ENCODE assay signal across 12 cellular contexts in the genomic region with DNA sequence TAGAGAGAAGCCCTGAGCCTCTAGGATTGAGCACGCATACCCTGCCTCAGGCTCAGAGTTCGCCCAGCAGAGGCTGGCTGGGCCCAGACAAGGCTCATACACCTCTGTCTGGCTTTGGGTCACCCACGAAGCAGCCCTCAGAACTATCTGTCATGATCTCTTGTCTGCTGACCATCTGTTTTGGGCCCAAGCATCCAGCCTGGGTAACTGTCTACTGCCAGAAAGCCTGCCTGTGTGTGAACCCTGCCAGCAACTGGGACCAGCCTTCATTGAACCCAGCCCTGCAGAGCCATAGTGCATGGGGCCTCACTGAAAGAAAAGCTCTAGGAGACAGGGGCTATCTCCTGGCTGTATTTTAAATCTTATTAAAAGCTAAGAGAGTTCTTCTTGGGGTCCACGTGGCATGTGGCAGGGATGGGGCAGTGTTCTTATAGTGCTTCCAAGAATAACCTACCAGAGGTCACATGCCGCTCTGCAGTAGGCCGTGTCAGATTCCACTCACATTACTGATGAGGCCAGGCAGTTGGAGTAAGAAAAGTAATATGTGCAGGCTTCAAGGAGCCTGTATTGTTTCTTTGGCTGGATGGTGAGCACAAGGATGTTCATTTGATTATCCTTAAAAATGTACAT. TPM values are rescaled to one million over a fixed set of nuclear protein-coding genes. Genes with fewer than 3 reads are reported as not detected.
DNase-seq lines count a peak whose midpoint lies in the region; ATAC-seq, FAIRE-seq and TF ChIP-seq lines count a peak whose summit lies in the region.
"Had no signal": no experiment of that assay in that cellular context is flagged by ENCODE, and none has a peak within 500 bp of the region (broad histone marks: within the 10 kb centered on the region; RNA-seq: fewer than 3 reads in every experiment).

No MANE protein-coding gene starts in this region.

- peaks cover 67% of the 10 kb centered on the region for H3K36me3 Mint-ChIP-seq in CD8-positive, alpha-beta T cell
- peaks cover 27% of the 10 kb centered on the region for H3K36me3 Mint-ChIP-seq in activated naive CD8-positive, alpha-beta T cell treated with anti-CD3 and anti-CD28 coated beads for 36 hours

- no peak overlapping the region for H3K4me3 ChIP-seq in CD8-positive, alpha-beta T cell (ENCODE audit: low read depth, low read length)
- H3K4me3 ChIP-seq in left ventricle myocardium inferior, result peak overlapping the region; percentile 53
- H3K4me3 ChIP-seq in sigmoid colon, result no peak overlapping the region

- peaks cover 74% of the 10 kb centered on the region for H3K4me1 Mint-ChIP-seq in CD8-positive, alpha-beta T cell (ENCODE audit: low read depth)
- peaks cover 59% of the 10 kb centered on the region for H3K4me1 Mint-ChIP-seq in activated naive CD8-positive, alpha-beta T cell treated with anti-CD3 and anti-CD28 coated beads for 36 hours

- H3K9me3 ChIP-seq in CD8-positive, alpha-beta T cell (ENCODE audit: low read length), result no peaks in the 10 kb centered on the region
- no peaks in the 10 kb centered on the region for H3K9me3 ChIP-seq in left ventricle myocardium inferior (replicated peaks)
- no peaks in the 10 kb centered on the region for H3K9me3 ChIP-seq in sigmoid colon

- intact Hi-C loops in CD8-positive, alpha-beta T cell (cut with DNase I, micrococcal nuclease), result loop anchor here in 1 of 2 experiments (2.0 kb wide), 1 partner anchor 48 kb away; no protein-coding TSS in a partner anchor
- intact Hi-C loops in left ventricle myocardium inferior (cut with micrococcal nuclease) (no loop called here), sigmoid colon (cut with DNase I) (no loop called here)

- H3K36me3 ChIP-seq in CD8-positive, alpha-beta T cell (ENCODE audit: insufficient read depth, low read length), result peaks cover 17% of the 10 kb centered on the region
- H3K36me3 ChIP-seq in left ventricle myocardium inferior, result peaks cover 55% of the 10 kb centered on the region
- peaks cover 7 to 44% (median 27%) of the 10 kb centered on the region in 4 donors for H3K36me3 ChIP-seq in sigmoid colon

- FAIRE-seq in D721Med (lab: Jason Lieb, UNC), result no peak
- FAIRE-seq: GM12891, urothelium cell line had no signal

- H3K27me3 Mint-ChIP-seq in CD8-positive, alpha-beta T cell (ENCODE audit: low read depth), result no peaks in the 10 kb centered on the region
- no peaks in the 10 kb centered on the region for H3K27me3 Mint-ChIP-seq in activated naive CD8-positive, alpha-beta T cell treated with anti-CD3 and anti-CD28 coated beads for 36 hours

- H3K27me3 ChIP-seq in CD8-positive, alpha-beta T cell (ENCODE audit: insufficient read depth, low read length), result no peaks in the 10 kb centered on the region
- H3K27me3 ChIP-seq in left ventricle myocardium inferior (ENCODE audit: low read depth) (no peaks in the 10 kb centered on the region), sigmoid colon (no peaks in the 10 kb centered on the region)

- TF ChIP-seq POLR2A in sigmoid colon (IDR thresholded peaks at IDR 0.05), result no peak

- no peak for DNase-seq in CD8-positive, alpha-beta T cell
- DNase-seq in activated naive CD8-positive, alpha-beta T cell treated with anti-CD3 and anti-CD28 coated beads for 36 hours, result no peak
- DNase-seq in left ventricle myocardium inferior (no peak), sigmoid colon (peak; percentile 53), NCI-H1417 treated with DMSO at 0.1 percent for 48 hours (lab: John Stamatoyannopoulos, UW) (no peak), D721Med (ENCODE audit: insufficient read length, low spot score) (no peak), hepatic stellate cell (ENCODE audit: low spot score) (no peak)
- DNase-seq: Karpas-422 had no signal

- no peaks in the 10 kb centered on the region for H3K9me3 Mint-ChIP-seq in CD8-positive, alpha-beta T cell
- H3K9me3 Mint-ChIP-seq in activated naive CD8-positive, alpha-beta T cell treated with anti-CD3 and anti-CD28 coated beads for 36 hours, result no peaks in the 10 kb centered on the region
- H3K9me3 Mint-ChIP-seq: activated naive CD4-positive, alpha-beta T cell treated with anti-CD3 and anti-CD28 coated beads, Interleukin-2, amount 50 U/mL, for 72 hours had no signal

- CTCF ChIA-PET in CD8-positive, alpha-beta T cell (lab: Charles Lee), result interaction anchor here (0.6 to 3.6 kb wide), 3 partner anchors 13 to 232 kb away, joined by 3 to 17 read pairs (median 5); a partner anchor contains a TSS

- H3K4me1 ChIP-seq in CD8-positive, alpha-beta T cell (ENCODE audit: insufficient read depth, low read length), result peaks cover 78% of the 10 kb centered on the region
- peaks cover 100% of the 10 kb centered on the region for H3K4me1 ChIP-seq in left ventricle myocardium inferior
- peaks cover 0 to 59% (median 51%) of the 10 kb centered on the region in 4 donors for H3K4me1 ChIP-seq in sigmoid colon

- no peak overlapping the region for H3K4me3 Mint-ChIP-seq in CD8-positive, alpha-beta T cell
- no peak overlapping the region for H3K4me3 Mint-ChIP-seq in activated naive CD8-positive, alpha-beta T cell treated with anti-CD3 and anti-CD28 coated beads for 36 hours

- 91 to 93% methylated on average over 6 of the region's 6 CpGs for WGBS in sigmoid colon, 2 donors

- POLR2A ChIA-PET in CD8-positive, alpha-beta T cell (lab: Charles Lee), result interaction anchor here (2.3 kb wide), 1 partner anchor 50 kb away, joined by 7 read pairs; a partner anchor contains a TSS

- TF ChIP-seq EP300 in sigmoid colon (IDR thresholded peaks at IDR 0.05), result no peak

- ATAC-seq in CD8-positive, alpha-beta T cell, result no peak
- ATAC-seq in HG02571 (IDR thresholded peaks at IDR 0.05; ENCODE audit: unreplicated experiment), result no peak
- ATAC-seq: activated naive CD4-positive, alpha-beta T cell treated with anti-CD3 and anti-CD28 coated beads, Interleukin-2, amount 50 U/mL, for 72 hours had no signal

- H3K27ac ChIP-seq in CD8-positive, alpha-beta T cell (ENCODE audit: low read depth, low read length), result no peak overlapping the region
- peak overlapping the region; percentile 96 for H3K27ac ChIP-seq in left ventricle myocardium inferior (replicated peaks)
- peak overlapping the region; percentile 76 to 83 (median 80) for H3K27ac ChIP-seq in sigmoid colon

- no peak for TF ChIP-seq CTCF in CD8-positive, alpha-beta T cell (IDR thresholded peaks at IDR 0.05)
- TF ChIP-seq CTCF in left ventricle myocardium inferior (IDR thresholded peaks at IDR 0.05; ENCODE audit: borderline replicate concordance) (no peak), sigmoid colon (IDR thresholded peaks at IDR 0.05) (no peak), D721Med (IDR thresholded peaks at IDR 0.05; ENCODE audit: insufficient read depth, missing control alignments) (no peak)

- peak overlapping the region; percentile 64 for H3K27ac Mint-ChIP-seq in CD8-positive, alpha-beta T cell
- H3K27ac Mint-ChIP-seq in activated naive CD8-positive, alpha-beta T cell treated with anti-CD3 and anti-CD28 coated beads for 36 hours, result peak overlapping the region; percentile 25

RNA-seq across cellular contexts. Expression of a gene that starts 7.3 kb away (rescaled TPM):
- total RNA-seq in CD8-positive, alpha-beta T cell, result 10 to 100 TPM; 44.7 to 49.6 TPM
- total RNA-seq in activated naive CD8-positive, alpha-beta T cell treated with anti-CD3 and anti-CD28 coated beads for 36 hours, result 10 to 100 TPM; 17.4 to 21.2 TPM
- total RNA-seq in left ventricle myocardium inferior, result 85.7 TPM
- total RNA-seq in sigmoid colon, result 10 to 100 TPM; 24.6 to 30.5 (median 27.9) TPM
- polyA plus RNA-seq in sigmoid colon, result 10 to 100 TPM; 10.8 to 40.1 (median 12.5) TPM

RNA-seq across cellular contexts. Expression of a gene that starts 7.5 kb away (rescaled TPM):
- total RNA-seq in CD8-positive, alpha-beta T cell, result 10 to 100 TPM; 51.9 to 58.0 TPM
- total RNA-seq in activated naive CD8-positive, alpha-beta T cell treated with anti-CD3 and anti-CD28 coated beads for 36 hours, result 10 to 100 TPM; 69.7 to 73.9 TPM
- total RNA-seq in left ventricle myocardium inferior (68.6 TPM), sigmoid colon (100 to 1,000 TPM in 2 of 4 donors, 10 to 100 TPM in 2; 77.4 to 110 (median 95.2) TPM)
- 10 to 100 TPM; 45.6 to 55.0 (median 51.1) TPM for polyA plus RNA-seq in sigmoid colon

RNA-seq across cellular contexts. Expression of a gene that starts 46.8 kb away (rescaled TPM):
- total RNA-seq in CD8-positive, alpha-beta T cell, result 100 to 1,000 TPM; 318 to 348 TPM
- 100 to 1,000 TPM; 196 to 202 TPM for total RNA-seq in activated naive CD8-positive, alpha-beta T cell treated with anti-CD3 and anti-CD28 coated beads for 36 hours
- 54.8 TPM for total RNA-seq in left ventricle myocardium inferior
- 10 to 100 TPM; 69.4 to 86.1 (median 79.2) TPM for total RNA-seq in sigmoid colon
- 10 to 100 TPM; 26.8 to 86.5 (median 31.8) TPM for polyA plus RNA-seq in sigmoid colon

RNA-seq across cellular contexts. Expression of a gene that starts 49.9 kb away (rescaled TPM):
- 10 to 100 TPM; 75.3 to 85.1 TPM for total RNA-seq in CD8-positive, alpha-beta T cell
- 100 to 1,000 TPM; 229 to 231 TPM for total RNA-seq in activated naive CD8-positive, alpha-beta T cell treated with anti-CD3 and anti-CD28 coated beads for 36 hours
- total RNA-seq in left ventricle myocardium inferior (174 TPM), sigmoid colon (10 to 100 TPM; 50.4 to 88.5 (median 73.1) TPM)
- 10 to 100 TPM; 39.6 to 74.6 (median 40.5) TPM for polyA plus RNA-seq in sigmoid colon
